12 cellular contexts compared by ENCODE assay signal in the genomic region with DNA sequence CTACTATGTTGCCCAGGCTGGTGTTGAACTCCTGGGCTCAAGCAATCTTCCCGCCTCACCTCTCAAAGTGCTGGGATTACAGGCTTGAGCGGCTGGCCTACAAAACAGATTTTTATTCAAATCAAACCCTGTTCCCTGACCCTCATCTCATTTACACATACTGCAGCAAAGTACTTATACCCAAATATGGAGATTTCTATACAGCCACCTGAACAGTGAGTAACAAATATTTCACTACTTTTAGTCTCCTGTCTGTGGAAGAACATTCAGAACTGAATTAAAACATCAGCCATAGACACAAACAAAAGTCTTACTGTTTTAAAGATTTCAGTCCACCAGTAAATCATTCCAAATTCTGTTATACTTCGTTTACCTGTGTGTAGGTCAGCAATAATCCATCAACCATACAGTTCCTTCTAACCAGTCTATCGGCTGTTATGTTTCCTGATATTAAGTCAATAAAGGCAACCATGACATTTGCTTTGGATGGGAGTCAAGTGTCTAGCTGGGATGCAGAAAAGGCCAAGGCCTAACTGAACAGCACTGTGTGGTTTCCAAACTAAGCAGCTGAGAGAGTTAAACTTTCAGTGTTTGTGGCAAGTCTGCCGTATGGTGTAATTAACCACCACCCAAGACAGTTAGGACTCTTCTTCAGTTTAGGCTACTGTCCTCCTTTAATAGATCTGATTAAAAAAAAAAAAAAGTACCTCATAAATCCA. TPM values are rescaled to one million over a fixed set of nuclear protein-coding genes. Genes with fewer than 3 reads are reported as not detected.
DNase-seq lines count a peak whose midpoint lies in the region; TF ChIP-seq lines count a peak whose summit lies in the region.
"Had no signal": no experiment of that assay in that cellular context is flagged by ENCODE, and none has a peak within 500 bp of the region (broad histone marks: within the 10 kb centered on the region; RNA-seq: fewer than 3 reads in every experiment).

No MANE protein-coding gene starts in this region.

- intact Hi-C loops in activated T-helper 1 cell treated with anti-CD3 and anti-CD28 coated beads, Interleukin-12 subunit alpha, Interleukin-12 subunit beta, Interleukin-2, Interleukin-4 antibody, amounts not matched to agents 30 ng/mL and 10 ng/mL and 1 ng/mL, durations not matched to agents 14 hours and 24 hours and 36 hours (cut with micrococcal nuclease) = loop anchor here (2.0 kb wide), 1 partner anchor 15 kb away; no protein-coding TSS in a partner anchor
- intact Hi-C loops in left ventricle myocardium inferior (cut with micrococcal nuclease) = no loop called here

- H3K4me3 ChIP-seq in left ventricle myocardium inferior = no peak overlapping the region
- H3K4me3 ChIP-seq: thyroid gland had no signal

- no peaks in the 10 kb centered on the region for H3K27me3 ChIP-seq in left ventricle myocardium inferior (ENCODE audit: low read depth)
- H3K27me3 ChIP-seq: thyroid gland had no signal

- no peaks in the 10 kb centered on the region for H3K27me3 Mint-ChIP-seq in activated T-helper 1 cell treated with anti-CD3 and anti-CD28 coated beads, Interleukin-12 subunit alpha, Interleukin-12 subunit beta, Interleukin-2, Interleukin-4 antibody, amounts not matched to agents 30 ng/mL and 10 ng/mL and 1 ng/mL, durations not matched to agents 14 hours and 24 hours and 36 hours (ENCODE audit: insufficient read depth)
- no peaks in the 10 kb centered on the region for H3K27me3 Mint-ChIP-seq in neural crest cell (ENCODE audit: low read depth)

- peaks cover 35% of the 10 kb centered on the region for H3K36me3 Mint-ChIP-seq in activated T-helper 1 cell treated with anti-CD3 and anti-CD28 coated beads, Interleukin-12 subunit alpha, Interleukin-12 subunit beta, Interleukin-2, Interleukin-4 antibody, amounts not matched to agents 30 ng/mL and 10 ng/mL and 1 ng/mL, durations not matched to agents 14 hours and 24 hours and 36 hours (ENCODE audit: low read depth)
- no peaks in the 10 kb centered on the region for H3K36me3 Mint-ChIP-seq in neural crest cell (ENCODE audit: low read depth)

- no peak overlapping the region for H3K27ac ChIP-seq in left ventricle myocardium inferior (replicated peaks)
- H3K27ac ChIP-seq: thyroid gland had no signal

- no peaks in the 10 kb centered on the region for H3K36me3 ChIP-seq in left ventricle myocardium inferior
- H3K36me3 ChIP-seq: thyroid gland had no signal

- peaks cover 16% of the 10 kb centered on the region for H3K4me1 ChIP-seq in left ventricle myocardium inferior

- no peak for TF ChIP-seq CTCF in neural crest cell (conservative IDR thresholded peaks at IDR 0.05)
- TF ChIP-seq CTCF in left ventricle myocardium inferior (IDR thresholded peaks at IDR 0.05; ENCODE audit: borderline replicate concordance) = no peak

- peak overlapping the region; percentile 26 for H3K4me3 Mint-ChIP-seq in activated T-helper 1 cell treated with anti-CD3 and anti-CD28 coated beads, Interleukin-12 subunit alpha, Interleukin-12 subunit beta, Interleukin-2, Interleukin-4 antibody, amounts not matched to agents 30 ng/mL and 10 ng/mL and 1 ng/mL, durations not matched to agents 14 hours and 24 hours and 36 hours
- H3K4me3 Mint-ChIP-seq in neural crest cell = no peak overlapping the region

- peak overlapping the region; percentile 58 for H3K27ac Mint-ChIP-seq in activated T-helper 1 cell treated with anti-CD3 and anti-CD28 coated beads, Interleukin-12 subunit alpha, Interleukin-12 subunit beta, Interleukin-2, Interleukin-4 antibody, amounts not matched to agents 30 ng/mL and 10 ng/mL and 1 ng/mL, durations not matched to agents 14 hours and 24 hours and 36 hours
- H3K27ac Mint-ChIP-seq in neural crest cell (ENCODE audit: unreplicated experiment) = peak overlapping the region; percentile 32

- no peaks in the 10 kb centered on the region for H3K9me3 ChIP-seq in left ventricle myocardium inferior (replicated peaks)
- H3K9me3 ChIP-seq: thyroid gland had no signal

- DNase-seq in NCI-H345 (lab: John Stamatoyannopoulos, UW) = peak; percentile 2
- no peak for DNase-seq in NCI-H345 treated with DMSO at 0.1 percent for 48 hours (lab: John Stamatoyannopoulos, UW; ENCODE audit: unreplicated experiment)
- peak; percentile 16 for DNase-seq in NCI-H146 treated with DMSO at 0.1 percent for 48 hours (lab: John Stamatoyannopoulos, UW; ENCODE audit: unreplicated experiment)
- DNase-seq in activated T-helper 1 cell treated with anti-CD3 and anti-CD28 coated beads, Interleukin-12 subunit alpha, Interleukin-12 subunit beta, Interleukin-2, Interleukin-4 antibody, amounts not matched to agents 30 ng/mL and 10 ng/mL and 1 ng/mL, durations not matched to agents 14 hours and 24 hours and 36 hours (ENCODE audit: low spot score) = no peak
- DNase-seq in neural crest cell (ENCODE audit: low read depth, low spot score) = no peak
- no peak for DNase-seq in NAMALWA (ENCODE audit: low spot score)
- no peak for DNase-seq in stimulated activated CD8-positive, alpha-beta memory T cell treated with anti-CD3 and anti-CD28 coated beads, Interleukin-4, amount 100 ng/mL, for 48 hours
- DNase-seq in left ventricle myocardium inferior = no peak
- DNase-seq: GDM1; NCI-H524; stimulated activated CD4-positive, alpha-beta T cell treated with anti-CD3 and anti-CD28 coated beads, Interleukin-2, amount 100 ng/mL, for 48 hours; thyroid gland had no signal

- H3K9me3 Mint-ChIP-seq in activated T-helper 1 cell treated with anti-CD3 and anti-CD28 coated beads, Interleukin-12 subunit alpha, Interleukin-12 subunit beta, Interleukin-2, Interleukin-4 antibody, amounts not matched to agents 30 ng/mL and 10 ng/mL and 1 ng/mL, durations not matched to agents 14 hours and 24 hours and 36 hours = no peaks in the 10 kb centered on the region
- no peaks in the 10 kb centered on the region for H3K9me3 Mint-ChIP-seq in neural crest cell

- H3K4me1 Mint-ChIP-seq in activated T-helper 1 cell treated with anti-CD3 and anti-CD28 coated beads, Interleukin-12 subunit alpha, Interleukin-12 subunit beta, Interleukin-2, Interleukin-4 antibody, amounts not matched to agents 30 ng/mL and 10 ng/mL and 1 ng/mL, durations not matched to agents 14 hours and 24 hours and 36 hours (ENCODE audit: low read depth) = peaks cover 81% of the 10 kb centered on the region
- H3K4me1 Mint-ChIP-seq in neural crest cell = peaks cover 10% of the 10 kb centered on the region

RNA-seq across cellular contexts. Expression of a gene that starts 22.3 kb away (rescaled TPM):
- total RNA-seq in activated T-helper 1 cell treated with anti-CD3 and anti-CD28 coated beads, Interleukin-12 subunit alpha, Interleukin-12 subunit beta, Interleukin-2, Interleukin-4 antibody, amounts not matched to agents 30 ng/mL and 10 ng/mL and 1 ng/mL, durations not matched to agents 14 hours and 24 hours and 36 hours = 90.0 and 91.6 TPM in 2 replicates
- total RNA-seq in neural crest cell = 8.5 and 11.1 TPM in 2 replicates
- total RNA-seq in left ventricle myocardium inferior = 9.3 TPM

Comparison
In these comparisons a context has a peak if more than half of its experiments do, and no peak if none do; other contexts are left out.
1. DNase-seq: peak in NCI-H345 (single experiment) and NCI-H146 treated with DMSO at 0.1 percent for 48 hours (single experiment); none in NCI-H345 treated with DMSO at 0.1 percent for 48 hours (single experiment), activated T-helper 1 cell treated with anti-CD3 and anti-CD28 coated beads, Interleukin-12 subunit alpha, Interleukin-12 subunit beta, Interleukin-2, Interleukin-4 antibody, amounts not matched to agents 30 ng/mL and 10 ng/mL and 1 ng/mL, durations not matched to agents 14 hours and 24 hours and 36 hours (single experiment), neural crest cell (single experiment), NAMALWA (single experiment), stimulated activated CD8-positive, alpha-beta memory T cell treated with anti-CD3 and anti-CD28 coated beads, Interleukin-4, amount 100 ng/mL, for 48 hours (single experiment) and left ventricle myocardium inferior (single experiment).